ENCODE assay signal across 1 cellular context in the genomic region with DNA sequence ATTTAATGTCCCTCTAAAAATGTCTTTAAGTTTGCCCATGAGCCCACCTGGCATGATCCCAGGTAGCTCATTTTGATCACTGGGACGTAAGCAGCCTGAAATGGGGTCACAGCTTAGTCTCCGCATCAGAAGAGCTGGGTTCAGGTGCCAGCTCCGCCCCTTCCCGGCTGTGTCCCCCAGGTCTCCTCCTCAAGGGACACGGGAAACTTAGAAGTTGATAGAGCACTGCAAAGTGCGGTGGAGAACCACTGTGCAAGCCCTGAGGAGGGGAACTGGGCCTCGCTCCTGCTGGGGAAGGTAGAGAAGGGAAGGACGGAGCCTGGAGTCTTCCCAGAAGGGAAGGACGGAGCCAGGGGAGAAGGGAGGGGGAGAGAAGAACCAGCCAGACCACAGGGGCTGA.
TF ChIP-seq lines count a peak whose summit lies in the region.

No MANE protein-coding gene starts in this region.

TF ChIP-seq in IMR-90, 13 proteins besides CTCF, POLR2A, EP300 and RAD21:
- TF ChIP-seq MAZ (IDR thresholded peaks at IDR 0.05; ENCODE audit: borderline replicate concordance, low read depth, low read length) = no peak
- TF ChIP-seq RFX5 (IDR thresholded peaks at IDR 0.05; ENCODE audit: low read depth, low read length) = no peak
- TF ChIP-seq BHLHE40 (IDR thresholded peaks at IDR 0.05; ENCODE audit: low read depth, low read length) = no peak
- no peak for TF ChIP-seq MXI1 (IDR thresholded peaks at IDR 0.05; ENCODE audit: borderline replicate concordance, low read depth, low read length)
- TF ChIP-seq NFE2L2 (IDR thresholded peaks at IDR 0.05; ENCODE audit: low read depth, low read length) = no peak
- TF ChIP-seq CEBPB (IDR thresholded peaks at IDR 0.05; ENCODE audit: low read depth, low read length) = no peak
- TF ChIP-seq, protein P1, sequence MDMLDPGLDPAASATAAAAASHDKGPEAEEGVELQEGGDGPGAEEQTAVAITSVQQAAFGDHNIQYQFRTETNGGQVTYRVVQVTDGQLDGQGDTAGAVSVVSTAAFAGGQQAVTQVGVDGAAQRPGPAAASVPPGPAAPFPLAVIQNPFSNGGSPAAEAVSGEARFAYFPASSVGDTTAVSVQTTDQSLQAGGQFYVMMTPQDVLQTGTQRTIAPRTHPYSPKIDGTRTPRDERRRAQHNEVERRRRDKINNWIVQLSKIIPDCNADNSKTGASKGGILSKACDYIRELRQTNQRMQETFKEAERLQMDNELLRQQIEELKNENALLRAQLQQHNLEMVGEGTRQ (IDR thresholded peaks at IDR 0.05; ENCODE audit: low read depth, low read length) = no peak
- TF ChIP-seq RCOR1 (IDR thresholded peaks at IDR 0.05; ENCODE audit: insufficient replicate concordance, low read length) = no peak
